12 cellular contexts compared by ENCODE assay signal in the genomic region with DNA sequence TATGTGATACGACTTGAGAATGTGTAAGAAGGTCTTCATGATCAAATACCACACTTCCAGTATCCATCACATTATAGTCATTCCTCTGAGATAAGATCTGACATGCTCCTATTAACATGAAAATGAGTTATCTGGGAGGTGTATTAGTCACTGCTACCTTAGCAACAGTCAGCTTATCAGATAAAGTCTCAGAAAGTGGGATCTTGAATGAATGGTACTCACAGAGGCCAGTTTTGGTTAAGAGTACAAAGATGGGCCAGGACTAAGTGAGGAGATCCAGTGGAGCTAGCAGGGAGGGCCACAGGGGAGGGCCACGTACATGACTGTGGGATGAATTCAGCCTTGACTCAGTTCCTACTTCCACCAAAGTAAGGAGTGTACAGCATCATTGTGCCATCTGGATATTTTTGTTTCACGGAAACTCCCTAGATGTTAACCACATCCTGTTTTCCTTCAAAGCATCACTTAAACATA.
A peak's percentile ranks its signal among the peaks of the same experiment; 100 is the strongest.
DNase-seq lines count a peak whose midpoint lies in the region; ATAC-seq, FAIRE-seq and TF ChIP-seq lines count a peak whose summit lies in the region.
"Had no signal": no experiment of that assay in that cellular context is flagged by ENCODE, and none has a peak within 500 bp of the region (broad histone marks: within the 10 kb centered on the region; RNA-seq: fewer than 3 reads in every experiment).

No MANE protein-coding gene starts in this region.

- H2AFZ ChIP-seq in neural cell (ENCODE audit: low read depth, low read length) = peak overlapping the region; percentile 47

- H3K36me3 ChIP-seq in neural cell (ENCODE audit: insufficient read depth, low read length) (no peaks in the 10 kb centered on the region), small intestine (ENCODE audit: control insufficient read depth in 2 of 2, insufficient read depth in 2 of 2, low read length in 2 of 2) (no peaks in the 10 kb centered on the region)
- H3K36me3 ChIP-seq: tibial artery had no signal

- H3K9me3 ChIP-seq in neural cell (ENCODE audit: low read length) (no peaks in the 10 kb centered on the region), small intestine (ENCODE audit: control insufficient read depth, low read depth) (no peaks in the 10 kb centered on the region)
- H3K9me3 ChIP-seq: tibial artery had no signal

- peak; percentile 82 for TF ChIP-seq EP300 in neural cell (conservative IDR thresholded peaks at IDR 0.05; ENCODE audit: poor library complexity, severe bottlenecking)

- 60 to 72% (median 64%) methylated on average over 3 of the region's 3 CpGs for WGBS in small intestine, 3 donors

- DNase-seq in DMS 273 treated with DMSO at 0.1 percent for 48 hours (lab: John Stamatoyannopoulos, UW) = no peak
- no peak for DNase-seq in activated T-cell treated with anti-CD3 and anti-CD28 coated beads, Interleukin-2, amount 50 U/mL, for 48 hours
- DNase-seq in GDM1 (lab: John Stamatoyannopoulos, UW) = no peak
- no peak for DNase-seq in small intestine
- DNase-seq: MV-4-11, tibial artery had no signal

- H3K9me3 Mint-ChIP-seq in T-helper 1 cell treated with Interleukin-12 subunit alpha and Interleukin-12 subunit beta and Interleukin-4 antibody, amounts not matched to agents 30 μg/mL and 1 μg/mL, for 36 hours = no peaks in the 10 kb centered on the region
- H3K9me3 Mint-ChIP-seq: activated naive CD4-positive, alpha-beta T cell treated with anti-CD3 and anti-CD28 coated beads, Interleukin-2, amount 50 U/mL, for 24 hours had no signal

- peak overlapping the region; percentile 47 for H3K9ac ChIP-seq in neural cell (ENCODE audit: low read length)

- TF ChIP-seq RAD21 in neural cell (conservative IDR thresholded peaks at IDR 0.05) = no peak

- no peaks in the 10 kb centered on the region for H4K20me1 ChIP-seq in neural cell (ENCODE audit: insufficient read depth)

- no peak for TF ChIP-seq CTCF in neural cell (IDR thresholded peaks at IDR 0.05; ENCODE audit: poor library complexity, severe bottlenecking)

- H3K9me2 ChIP-seq in neural cell (ENCODE audit: insufficient read depth, low read length) = no peaks in the 10 kb centered on the region

- H3K4me3 Mint-ChIP-seq in T-helper 1 cell treated with Interleukin-12 subunit alpha and Interleukin-12 subunit beta and Interleukin-4 antibody, amounts not matched to agents 30 μg/mL and 1 μg/mL, for 36 hours = no peak overlapping the region
- H3K4me3 Mint-ChIP-seq: activated naive CD4-positive, alpha-beta T cell treated with anti-CD3 and anti-CD28 coated beads, Interleukin-2, amount 50 U/mL, for 24 hours had no signal

- H3K4me3 ChIP-seq in neural cell (ENCODE audit: low read length) = peak overlapping the region; percentile 28
- no peak overlapping the region for H3K4me3 ChIP-seq in small intestine (ENCODE audit: low read depth in 1 of 2, low read length in 2 of 2)
- H3K4me3 ChIP-seq: tibial artery had no signal

- H3K36me3 Mint-ChIP-seq in T-helper 1 cell treated with Interleukin-12 subunit alpha and Interleukin-12 subunit beta and Interleukin-4 antibody, amounts not matched to agents 30 μg/mL and 1 μg/mL, for 36 hours (ENCODE audit: low read depth) = no peaks in the 10 kb centered on the region
- H3K36me3 Mint-ChIP-seq: activated naive CD4-positive, alpha-beta T cell treated with anti-CD3 and anti-CD28 coated beads, Interleukin-2, amount 50 U/mL, for 24 hours had no signal

- H3K4me1 Mint-ChIP-seq in T-helper 1 cell treated with Interleukin-12 subunit alpha and Interleukin-12 subunit beta and Interleukin-4 antibody, amounts not matched to agents 30 μg/mL and 1 μg/mL, for 36 hours (ENCODE audit: low read depth) = peaks cover 11% of the 10 kb centered on the region
- H3K4me1 Mint-ChIP-seq: activated naive CD4-positive, alpha-beta T cell treated with anti-CD3 and anti-CD28 coated beads, Interleukin-2, amount 50 U/mL, for 24 hours had no signal

- peak overlapping the region; percentile 92 for H3K27ac ChIP-seq in neural cell (ENCODE audit: low read length)
- no peak overlapping the region for H3K27ac ChIP-seq in small intestine (ENCODE audit: low read depth in 1 of 2, low read length in 1 of 2)
- H3K27ac ChIP-seq: tibial artery had no signal

- H3K4me2 ChIP-seq in neural cell (ENCODE audit: low read length) = peak overlapping the region; percentile 48

- no peaks in the 10 kb centered on the region for H3K27me3 ChIP-seq in neural cell (ENCODE audit: insufficient read depth, low read depth, low read length)
- H3K27me3 ChIP-seq in small intestine (ENCODE audit: control insufficient read depth in 2 of 2, insufficient read depth in 2 of 2, low read length in 2 of 2) = no peaks in the 10 kb centered on the region
- H3K27me3 ChIP-seq: tibial artery had no signal

- H3K27ac Mint-ChIP-seq in T-helper 1 cell treated with Interleukin-12 subunit alpha and Interleukin-12 subunit beta and Interleukin-4 antibody, amounts not matched to agents 30 μg/mL and 1 μg/mL, for 36 hours = peak overlapping the region; percentile 38
- H3K27ac Mint-ChIP-seq: activated naive CD4-positive, alpha-beta T cell treated with anti-CD3 and anti-CD28 coated beads, Interleukin-2, amount 50 U/mL, for 24 hours had no signal

- no peak for FAIRE-seq in small intestine (lab: Jason Lieb, UNC)
- FAIRE-seq: islet of Langerhans had no signal

- no peaks in the 10 kb centered on the region for H3K79me2 ChIP-seq in neural cell (replicated peaks; ENCODE audit: insufficient read depth, low read length)

- H3K4me1 ChIP-seq in small intestine (ENCODE audit: control insufficient read depth in 2 of 2, insufficient read depth in 1 of 2, low read depth in 1 of 2, low read length in 1 of 2) = no peaks in the 10 kb centered on the region
- H3K4me1 ChIP-seq: tibial artery had no signal

- peaks cover 3% of the 10 kb centered on the region for H3F3A ChIP-seq in neural cell (ENCODE audit: insufficient read depth, low read length, poor library complexity, severe bottlenecking)

- peak; percentile 73 for ATAC-seq in GM18907 (IDR thresholded peaks at IDR 0.05; ENCODE audit: unreplicated experiment)
- peak; percentile 58 for ATAC-seq in HG03135 (IDR thresholded peaks at IDR 0.05; ENCODE audit: unreplicated experiment)

- peaks cover 5% of the 10 kb centered on the region for H3K27me3 Mint-ChIP-seq in T-helper 1 cell treated with Interleukin-12 subunit alpha and Interleukin-12 subunit beta and Interleukin-4 antibody, amounts not matched to agents 30 μg/mL and 1 μg/mL, for 36 hours (ENCODE audit: low read depth)

TF ChIP-seq in neural cell, 6 proteins besides CTCF, POLR2A, EP300 and RAD21:
- TF ChIP-seq TAF1 (IDR thresholded peaks at IDR 0.05; ENCODE audit: low read depth) = no peak
- no peak for TF ChIP-seq MXI1 (conservative IDR thresholded peaks at IDR 0.05; ENCODE audit: poor library complexity, severe bottlenecking)
- TF ChIP-seq EZH2 (IDR thresholded peaks at IDR 0.05; ENCODE audit: borderline replicate concordance, insufficient read depth, low read length, poor library complexity, severe bottlenecking) = no peak
- TF ChIP-seq, protein P1, sequence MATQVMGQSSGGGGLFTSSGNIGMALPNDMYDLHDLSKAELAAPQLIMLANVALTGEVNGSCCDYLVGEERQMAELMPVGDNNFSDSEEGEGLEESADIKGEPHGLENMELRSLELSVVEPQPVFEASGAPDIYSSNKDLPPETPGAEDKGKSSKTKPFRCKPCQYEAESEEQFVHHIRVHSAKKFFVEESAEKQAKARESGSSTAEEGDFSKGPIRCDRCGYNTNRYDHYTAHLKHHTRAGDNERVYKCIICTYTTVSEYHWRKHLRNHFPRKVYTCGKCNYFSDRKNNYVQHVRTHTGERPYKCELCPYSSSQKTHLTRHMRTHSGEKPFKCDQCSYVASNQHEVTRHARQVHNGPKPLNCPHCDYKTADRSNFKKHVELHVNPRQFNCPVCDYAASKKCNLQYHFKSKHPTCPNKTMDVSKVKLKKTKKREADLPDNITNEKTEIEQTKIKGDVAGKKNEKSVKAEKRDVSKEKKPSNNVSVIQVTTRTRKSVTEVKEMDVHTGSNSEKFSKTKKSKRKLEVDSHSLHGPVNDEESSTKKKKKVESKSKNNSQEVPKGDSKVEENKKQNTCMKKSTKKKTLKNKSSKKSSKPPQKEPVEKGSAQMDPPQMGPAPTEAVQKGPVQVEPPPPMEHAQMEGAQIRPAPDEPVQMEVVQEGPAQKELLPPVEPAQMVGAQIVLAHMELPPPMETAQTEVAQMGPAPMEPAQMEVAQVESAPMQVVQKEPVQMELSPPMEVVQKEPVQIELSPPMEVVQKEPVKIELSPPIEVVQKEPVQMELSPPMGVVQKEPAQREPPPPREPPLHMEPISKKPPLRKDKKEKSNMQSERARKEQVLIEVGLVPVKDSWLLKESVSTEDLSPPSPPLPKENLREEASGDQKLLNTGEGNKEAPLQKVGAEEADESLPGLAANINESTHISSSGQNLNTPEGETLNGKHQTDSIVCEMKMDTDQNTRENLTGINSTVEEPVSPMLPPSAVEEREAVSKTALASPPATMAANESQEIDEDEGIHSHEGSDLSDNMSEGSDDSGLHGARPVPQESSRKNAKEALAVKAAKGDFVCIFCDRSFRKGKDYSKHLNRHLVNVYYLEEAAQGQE (IDR thresholded peaks at IDR 0.05; ENCODE audit: borderline replicate concordance) = no peak
- TF ChIP-seq SMC3 (conservative IDR thresholded peaks at IDR 0.05; ENCODE audit: poor library complexity) = no peak
- TF ChIP-seq POLR2AphosphoS5 (IDR thresholded peaks at IDR 0.05) = no peak
